In the genomic region with DNA sequence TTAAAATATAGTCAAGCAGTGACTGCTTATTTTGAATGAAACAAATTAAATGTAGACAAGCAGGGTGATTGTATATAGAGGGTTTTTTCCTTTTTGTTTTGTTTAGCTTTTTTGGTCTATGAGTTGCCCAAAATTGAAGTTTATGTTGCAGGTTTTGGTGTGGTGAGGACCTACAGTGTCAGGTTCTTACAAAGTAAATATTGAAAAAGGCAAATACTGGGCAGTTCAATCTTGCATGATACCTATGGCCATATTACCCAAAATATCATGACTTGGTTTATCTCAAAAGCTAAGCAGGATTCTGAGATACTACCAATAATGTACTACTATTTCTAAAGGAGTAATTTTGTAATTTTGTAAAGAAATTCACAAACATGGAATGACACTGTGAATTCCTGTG, we compare ENCODE assay signal across 10 cellular contexts. TPM values are rescaled to one million over a fixed set of nuclear protein-coding genes. Genes with fewer than 3 reads are reported as not detected.
DNase-seq lines count a peak whose midpoint lies in the region; ATAC-seq lines count a peak whose summit lies in the region.
"Had no signal": no experiment of that assay in that cellular context is flagged by ENCODE, and none has a peak within 500 bp of the region (broad histone marks: within the 10 kb centered on the region; RNA-seq: fewer than 3 reads in every experiment).

No MANE protein-coding gene starts in this region.

- no peak overlapping the region for H3K9ac ChIP-seq in HUES64 (ENCODE audit: low read depth, low read length)

- DNase-seq in cerebellar cortex (ENCODE audit: low spot score): peak; percentile 28
- no peak for DNase-seq in naive thymus-derived CD4-positive, alpha-beta T cell
- DNase-seq in stimulated activated CD4-positive, alpha-beta T cell treated with anti-CD3 and anti-CD28 coated beads, Interleukin-4, amount 100 ng/mL, for 1 hour: no peak
- DNase-seq: activated effector memory CD4-positive, alpha-beta T cell treated with anti-CD3 and anti-CD28 coated beads, Interleukin-2, amount 50 U/mL, for 16 hours had no signal

- intact Hi-C loops in naive thymus-derived CD4-positive, alpha-beta T cell (cut with micrococcal nuclease): loop anchor here (10.0 kb wide), 3 partner anchors 618 to 792 kb away; partner anchors contain the start of genes IFI44L (in 1 of the 2) and PIGK (in 1 of the 2)

- H3K9me3 Mint-ChIP-seq in naive thymus-derived CD4-positive, alpha-beta T cell: peaks cover 0 to 3% (median 0%) of the 10 kb centered on the region in 11 donors

- H3K27me3 Mint-ChIP-seq in naive thymus-derived CD4-positive, alpha-beta T cell: peaks cover 0 to 3% (median 0%) of the 10 kb centered on the region in 5 donors

- H2AFZ ChIP-seq in ACC112 (ENCODE audit: low read length, unreplicated experiment): no peak overlapping the region

- ATAC-seq in naive thymus-derived CD4-positive, alpha-beta T cell: no peak
- no peak for ATAC-seq in HG03159 (IDR thresholded peaks at IDR 0.05; ENCODE audit: unreplicated experiment)
- no peak for ATAC-seq in GM21619 (IDR thresholded peaks at IDR 0.05; ENCODE audit: unreplicated experiment)
- no peak for ATAC-seq in HG02759 (IDR thresholded peaks at IDR 0.05; ENCODE audit: unreplicated experiment)

- no peaks in the 10 kb centered on the region for H3K27me3 ChIP-seq in ACC112 (ENCODE audit: insufficient read depth, low read length)
- no peaks in the 10 kb centered on the region for H3K27me3 ChIP-seq in HUES64 (ENCODE audit: insufficient read depth, low read length)
- H3K27me3 ChIP-seq in naive thymus-derived CD4-positive, alpha-beta T cell (ENCODE audit: control insufficient read depth in 2 of 2, insufficient read depth in 2 of 2, low read length in 2 of 2): no peaks in the 10 kb centered on the region
- H3K27me3 ChIP-seq: neutrophil had no signal

- H3K27ac ChIP-seq in ACC112 (ENCODE audit: low read depth, low read length) (peak overlapping the region; percentile 94), HUES64 (ENCODE audit: low read depth, low read length) (no peak overlapping the region)
- H3K27ac ChIP-seq in naive thymus-derived CD4-positive, alpha-beta T cell (ENCODE audit: low read depth, low read length): peak overlapping the region; percentile 1

- peaks cover 76% of the 10 kb centered on the region for H3K79me2 ChIP-seq in ACC112 (ENCODE audit: control insufficient read depth, insufficient read depth, low read length, unreplicated experiment)

- H3K36me3 Mint-ChIP-seq in naive thymus-derived CD4-positive, alpha-beta T cell: no peaks in the 10 kb centered on the region

- CTCF ChIA-PET in naive thymus-derived CD4-positive, alpha-beta T cell (lab: Charles Lee): no interaction called here

- POLR2A ChIA-PET in naive thymus-derived CD4-positive, alpha-beta T cell (lab: Charles Lee): interaction anchor here (1.6 to 15.7 kb wide), 2 partner anchors 23 to 34 kb away, joined by 4 to 324 read pairs; partner anchors contain the start of gene FUBP1

- H3K36me3 ChIP-seq in ACC112 (ENCODE audit: insufficient read depth, low read length): peaks cover 6% of the 10 kb centered on the region; the same call in 1 of the 2 replicates
- H3K36me3 ChIP-seq in HUES64 (ENCODE audit: insufficient read depth, low read length): no peaks in the 10 kb centered on the region
- no peaks in the 10 kb centered on the region for H3K36me3 ChIP-seq in naive thymus-derived CD4-positive, alpha-beta T cell (ENCODE audit: control insufficient read depth in 2 of 3, insufficient read depth in 3 of 3, low read length in 3 of 3)
- H3K36me3 ChIP-seq: neutrophil had no signal

- peak overlapping the region in 3 of 9 donors; percentile 36 to 99 (median 87) for H3K27ac Mint-ChIP-seq in naive thymus-derived CD4-positive, alpha-beta T cell

- H3K4me1 ChIP-seq in ACC112 (ENCODE audit: control insufficient read depth, insufficient read depth, low read length, unreplicated experiment) (peaks cover 34% of the 10 kb centered on the region), HUES64 (ENCODE audit: insufficient read depth, low read length) (peaks cover 31% of the 10 kb centered on the region)
- H3K4me1 ChIP-seq in naive thymus-derived CD4-positive, alpha-beta T cell (ENCODE audit: control insufficient read depth in 2 of 2, insufficient read depth in 2 of 2, low read length in 2 of 2): peaks cover 8 to 17% of the 10 kb centered on the region in 2 donors

- peaks cover 12 to 71% (median 63%) of the 10 kb centered on the region in 7 donors for H3K4me1 Mint-ChIP-seq in naive thymus-derived CD4-positive, alpha-beta T cell

- peak overlapping the region; percentile 96 for H3K4me3 ChIP-seq in ACC112 (ENCODE audit: low read depth, low read length)
- peak overlapping the region; percentile 55; the same call in 1 of the 2 replicates for H3K4me3 ChIP-seq in HUES64 (ENCODE audit: low read length)
- H3K4me3 ChIP-seq in naive thymus-derived CD4-positive, alpha-beta T cell (ENCODE audit: low read length): no peak overlapping the region

- H3K9me3 ChIP-seq in HUES64 (ENCODE audit: insufficient read depth, low read depth, low read length): no peaks in the 10 kb centered on the region
- no peaks in the 10 kb centered on the region for H3K9me3 ChIP-seq in naive thymus-derived CD4-positive, alpha-beta T cell (ENCODE audit: control insufficient read depth in 2 of 3, low read length in 3 of 3)
- H3K9me3 ChIP-seq: neutrophil had no signal

- H3K4me3 Mint-ChIP-seq in naive thymus-derived CD4-positive, alpha-beta T cell: peak overlapping the region; percentile 25 to 99 (median 89)

RNA-seq across cellular contexts. Expression of gene DNAJB4, which starts 1.8 kb away (rescaled TPM):
- polyA plus RNA-seq in HUES64 (2013, experiment 1 of 2): 11.4 TPM
- polyA plus RNA-seq in HUES64 (2013, experiment 2 of 2): 13.6 TPM
- 10 to 100 TPM; 11.4 to 20.1 (median 18.2) TPM for total RNA-seq in naive thymus-derived CD4-positive, alpha-beta T cell
- polyA plus RNA-seq in naive thymus-derived CD4-positive, alpha-beta T cell: 1 to 10 TPM; 5.9 to 7.2 TPM

RNA-seq across cellular contexts. Expression of gene FUBP1, which starts 27.6 kb away (rescaled TPM):
- polyA plus RNA-seq in HUES64 (2013, experiment 1 of 2): 172 TPM
- 162 TPM for polyA plus RNA-seq in HUES64 (2013, experiment 2 of 2)
- 100 to 1,000 TPM; 182 to 253 (median 224) TPM for total RNA-seq in naive thymus-derived CD4-positive, alpha-beta T cell
- polyA plus RNA-seq in naive thymus-derived CD4-positive, alpha-beta T cell: 10 to 100 TPM; 58.0 to 61.8 TPM

RNA-seq across cellular contexts. Expression of gene GIPC2, which starts 39.3 kb away (rescaled TPM):
- 0.25 TPM for polyA plus RNA-seq in HUES64 (2013, experiment 1 of 2)
- polyA plus RNA-seq in HUES64 (2013, experiment 2 of 2): 0.38 TPM
- total RNA-seq in naive thymus-derived CD4-positive, alpha-beta T cell: under 1 TPM in 2 of 5 experiments, not detected in 3; 0.57 to 0.60 TPM
- under 1 TPM; 0.05 to 0.32 TPM for polyA plus RNA-seq in naive thymus-derived CD4-positive, alpha-beta T cell
